16 cellular contexts compared by ENCODE assay signal in the genomic region with DNA sequence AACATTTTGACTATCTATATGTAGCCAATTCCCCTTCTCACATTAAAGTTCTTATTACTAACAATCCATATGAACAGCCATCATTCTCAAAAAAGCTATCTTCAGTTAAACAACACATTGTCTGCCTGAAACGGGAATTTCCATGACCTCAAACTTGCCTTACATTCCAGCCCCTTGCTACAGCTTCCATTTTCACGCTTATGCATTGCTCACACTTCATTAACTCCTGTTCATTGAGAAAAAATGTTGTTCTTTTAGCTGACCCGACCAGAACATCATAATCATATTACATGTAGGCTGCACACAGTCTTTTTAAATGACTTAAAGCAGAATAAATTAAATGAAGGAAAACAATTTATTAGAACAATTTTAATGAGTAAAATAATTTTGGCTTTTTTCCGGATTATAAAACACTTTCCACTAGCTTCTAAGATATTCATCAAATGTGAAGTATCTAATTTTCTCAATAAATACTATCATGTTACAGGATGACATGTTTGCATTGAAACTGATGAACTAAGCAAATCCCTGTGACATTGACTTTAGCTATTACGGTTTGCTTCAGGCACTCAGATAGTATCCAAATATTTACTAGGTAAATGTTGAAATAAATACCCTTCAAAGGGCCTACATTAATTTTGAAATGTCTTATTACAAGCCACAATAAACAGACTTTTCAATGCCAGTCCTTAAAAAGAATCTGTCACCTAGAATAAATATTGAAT. TPM values are rescaled to one million over a fixed set of nuclear protein-coding genes. Genes with fewer than 3 reads are reported as not detected.
DNase-seq lines count a peak whose midpoint lies in the region; ATAC-seq and FAIRE-seq lines count a peak whose summit lies in the region.
"Had no signal": no experiment of that assay in that cellular context is flagged by ENCODE, and none has a peak within 500 bp of the region (broad histone marks: within the 10 kb centered on the region; RNA-seq: fewer than 3 reads in every experiment).

No MANE protein-coding gene starts in this region.

- H3K4me2 ChIP-seq in skeletal muscle satellite cell (ENCODE audit: low read length): peak overlapping the region; percentile 12
- H3K4me2 ChIP-seq: PC-9 had no signal

- no peak overlapping the region for H3K4me3 ChIP-seq in SJSA1
- no peak overlapping the region for H3K4me3 ChIP-seq in skeletal muscle satellite cell (ENCODE audit: low read length)
- H3K4me3 ChIP-seq: PC-9, thyroid gland had no signal

- H3K27ac ChIP-seq in SJSA1: peak overlapping the region; percentile 15; the same call in 1 of the 2 replicates
- H3K27ac ChIP-seq: PC-9, thyroid gland had no signal

- peak; percentile 36 for FAIRE-seq in islet of Langerhans (lab: Jason Lieb, UNC)

- H3K27me3 ChIP-seq in SJSA1 (replicated peaks): no peaks in the 10 kb centered on the region
- no peaks in the 10 kb centered on the region for H3K27me3 ChIP-seq in skeletal muscle satellite cell (ENCODE audit: control insufficient read depth, insufficient read depth, low read length)
- H3K27me3 ChIP-seq: thyroid gland had no signal

- H3K9ac ChIP-seq in skeletal muscle satellite cell (ENCODE audit: low read depth, low read length): no peak overlapping the region

- ATAC-seq in GM19452 (IDR thresholded peaks at IDR 0.05; ENCODE audit: unreplicated experiment): no peak

- DNase-seq in NCI-H345 (lab: John Stamatoyannopoulos, UW) (peak; percentile 6), NCI-H345 treated with DMSO at 0.1 percent for 48 hours (lab: John Stamatoyannopoulos, UW; ENCODE audit: unreplicated experiment) (no peak), SJSA1 (ENCODE audit: low read depth in 1 of 2, low spot score in 2 of 2) (no peak), ureter (ENCODE audit: low spot score) (no peak)
- no peak for DNase-seq in effector CD4-positive, alpha-beta T cell
- DNase-seq: activated CD4-positive, alpha-beta memory T cell treated with anti-CD3 and anti-CD28 coated beads for 36 hours; activated naive CD8-positive, alpha-beta T cell treated with anti-CD3 and anti-CD28 coated beads for 36 hours; activated T-cell treated with anti-CD3 and anti-CD28 coated beads, Interleukin-2, amount 50 U/mL, for 48 hours; CD4-positive, alpha-beta memory T cell; immature natural killer cell; nucleus accumbens; thyroid gland had no signal

- H3K36me3 ChIP-seq in SJSA1 (no peaks in the 10 kb centered on the region; the same call in 1 of the 2 replicates), skeletal muscle satellite cell (ENCODE audit: insufficient read depth, low read length) (no peaks in the 10 kb centered on the region)
- H3K36me3 ChIP-seq: thyroid gland had no signal

- no peaks in the 10 kb centered on the region for H3K9me3 ChIP-seq in SJSA1 (replicated peaks)
- no peaks in the 10 kb centered on the region for H3K9me3 ChIP-seq in skeletal muscle satellite cell (replicated peaks; ENCODE audit: low read length)
- H3K9me3 ChIP-seq: thyroid gland had no signal

- H3K4me1 ChIP-seq in SJSA1 (replicated peaks) (peaks cover 36% of the 10 kb centered on the region), skeletal muscle satellite cell (ENCODE audit: control insufficient read depth, insufficient read depth, low read length) (peaks cover 22% of the 10 kb centered on the region)

RNA-seq across cellular contexts. Expression of gene P3H2, which starts 49.9 kb away (rescaled TPM):
- total RNA-seq in SJSA1 (2014; rRNA removed; shearing (Covaris generic)): 166 and 188 TPM in 2 replicates
- total RNA-seq in skeletal muscle satellite cell (2012; rRNA removed): 7.4 and 27.1 TPM in 2 replicates
- total RNA-seq in ureter: 13.9 TPM
- total RNA-seq: activated CD4-positive, alpha-beta memory T cell treated with anti-CD3 and anti-CD28 coated beads for 36 hours; activated naive CD8-positive, alpha-beta T cell treated with anti-CD3 and anti-CD28 coated beads for 36 hours; CD4-positive, alpha-beta memory T cell had no signal

Comparison
In these comparisons a context has a peak if more than half of its experiments do, and no peak if none do; other contexts are left out.
1. RNA of gene P3H2, which starts 49.9 kb away (total RNA-seq): 166 to 188 TPM in SJSA1; 13.9 TPM in ureter (single experiment); every median in the first group is over 10 times any median in the second.